Comparison of ENCODE assay signal across 1 cellular context in genomic region chr20:50450961-50451752, GRCh38.
A peak's percentile ranks its signal among the peaks of the same experiment; 100 is the strongest.
TF ChIP-seq lines count a peak whose summit lies in the region.

No MANE protein-coding gene starts in this region.

TF ChIP-seq in HepG2, 621 proteins besides CTCF, POLR2A, EP300 and RAD21 (continued from another document and continues in another):
- peak; percentile 50; the same call in 1 of the 2 replicates for TF ChIP-seq DZIP1 (CRISPR knock-in tag; IDR thresholded peaks at IDR 0.05)
- no peak for TF ChIP-seq ZNF792 (CRISPR knock-in tag; IDR thresholded peaks at IDR 0.05)
- TF ChIP-seq, protein P1, sequence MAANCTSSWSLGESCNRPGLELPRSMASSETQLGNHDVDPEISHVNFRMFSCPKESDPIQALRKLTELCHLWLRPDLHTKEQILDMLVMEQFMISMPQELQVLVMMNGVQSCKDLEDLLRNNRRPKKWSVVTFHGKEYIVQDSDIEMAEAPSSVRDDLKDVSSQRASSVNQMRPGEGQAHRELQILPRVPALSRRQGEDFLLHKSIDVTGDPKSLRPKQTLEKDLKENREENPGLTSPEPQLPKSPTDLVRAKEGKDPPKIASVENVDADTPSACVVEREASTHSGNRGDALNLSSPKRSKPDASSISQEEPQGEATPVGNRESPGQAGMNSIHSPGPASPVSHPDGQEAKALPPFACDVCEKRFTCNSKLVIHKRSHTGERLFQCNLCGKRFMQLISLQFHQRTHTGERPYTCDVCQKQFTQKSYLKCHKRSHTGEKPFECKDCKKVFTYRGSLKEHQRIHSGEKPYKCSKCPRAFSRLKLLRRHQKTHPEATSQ (CRISPR knock-in tag; IDR thresholded peaks at IDR 0.05; ENCODE audit: borderline replicate concordance): no peak
- no peak for TF ChIP-seq ZNF3 (CRISPR knock-in tag; IDR thresholded peaks at IDR 0.05)
- TF ChIP-seq ZFX (CRISPR knock-in tag; IDR thresholded peaks at IDR 0.05; ENCODE audit: low read depth): peak; percentile 60; the same call in 1 of the 2 replicates
- TF ChIP-seq HOXD1 (CRISPR knock-in tag; IDR thresholded peaks at IDR 0.05): no peak
- TF ChIP-seq MIER3 (CRISPR knock-in tag; IDR thresholded peaks at IDR 0.05; ENCODE audit: borderline replicate concordance): peak; percentile 70; the same call in 1 of the 2 replicates
- peak; percentile 32; the same call in 1 of the 2 replicates for TF ChIP-seq MTERF4 (CRISPR knock-in tag; IDR thresholded peaks at IDR 0.05)
- no peak for TF ChIP-seq RNF2 (conservative IDR thresholded peaks at IDR 0.05; ENCODE audit: low read depth)
- TF ChIP-seq, protein P2, sequence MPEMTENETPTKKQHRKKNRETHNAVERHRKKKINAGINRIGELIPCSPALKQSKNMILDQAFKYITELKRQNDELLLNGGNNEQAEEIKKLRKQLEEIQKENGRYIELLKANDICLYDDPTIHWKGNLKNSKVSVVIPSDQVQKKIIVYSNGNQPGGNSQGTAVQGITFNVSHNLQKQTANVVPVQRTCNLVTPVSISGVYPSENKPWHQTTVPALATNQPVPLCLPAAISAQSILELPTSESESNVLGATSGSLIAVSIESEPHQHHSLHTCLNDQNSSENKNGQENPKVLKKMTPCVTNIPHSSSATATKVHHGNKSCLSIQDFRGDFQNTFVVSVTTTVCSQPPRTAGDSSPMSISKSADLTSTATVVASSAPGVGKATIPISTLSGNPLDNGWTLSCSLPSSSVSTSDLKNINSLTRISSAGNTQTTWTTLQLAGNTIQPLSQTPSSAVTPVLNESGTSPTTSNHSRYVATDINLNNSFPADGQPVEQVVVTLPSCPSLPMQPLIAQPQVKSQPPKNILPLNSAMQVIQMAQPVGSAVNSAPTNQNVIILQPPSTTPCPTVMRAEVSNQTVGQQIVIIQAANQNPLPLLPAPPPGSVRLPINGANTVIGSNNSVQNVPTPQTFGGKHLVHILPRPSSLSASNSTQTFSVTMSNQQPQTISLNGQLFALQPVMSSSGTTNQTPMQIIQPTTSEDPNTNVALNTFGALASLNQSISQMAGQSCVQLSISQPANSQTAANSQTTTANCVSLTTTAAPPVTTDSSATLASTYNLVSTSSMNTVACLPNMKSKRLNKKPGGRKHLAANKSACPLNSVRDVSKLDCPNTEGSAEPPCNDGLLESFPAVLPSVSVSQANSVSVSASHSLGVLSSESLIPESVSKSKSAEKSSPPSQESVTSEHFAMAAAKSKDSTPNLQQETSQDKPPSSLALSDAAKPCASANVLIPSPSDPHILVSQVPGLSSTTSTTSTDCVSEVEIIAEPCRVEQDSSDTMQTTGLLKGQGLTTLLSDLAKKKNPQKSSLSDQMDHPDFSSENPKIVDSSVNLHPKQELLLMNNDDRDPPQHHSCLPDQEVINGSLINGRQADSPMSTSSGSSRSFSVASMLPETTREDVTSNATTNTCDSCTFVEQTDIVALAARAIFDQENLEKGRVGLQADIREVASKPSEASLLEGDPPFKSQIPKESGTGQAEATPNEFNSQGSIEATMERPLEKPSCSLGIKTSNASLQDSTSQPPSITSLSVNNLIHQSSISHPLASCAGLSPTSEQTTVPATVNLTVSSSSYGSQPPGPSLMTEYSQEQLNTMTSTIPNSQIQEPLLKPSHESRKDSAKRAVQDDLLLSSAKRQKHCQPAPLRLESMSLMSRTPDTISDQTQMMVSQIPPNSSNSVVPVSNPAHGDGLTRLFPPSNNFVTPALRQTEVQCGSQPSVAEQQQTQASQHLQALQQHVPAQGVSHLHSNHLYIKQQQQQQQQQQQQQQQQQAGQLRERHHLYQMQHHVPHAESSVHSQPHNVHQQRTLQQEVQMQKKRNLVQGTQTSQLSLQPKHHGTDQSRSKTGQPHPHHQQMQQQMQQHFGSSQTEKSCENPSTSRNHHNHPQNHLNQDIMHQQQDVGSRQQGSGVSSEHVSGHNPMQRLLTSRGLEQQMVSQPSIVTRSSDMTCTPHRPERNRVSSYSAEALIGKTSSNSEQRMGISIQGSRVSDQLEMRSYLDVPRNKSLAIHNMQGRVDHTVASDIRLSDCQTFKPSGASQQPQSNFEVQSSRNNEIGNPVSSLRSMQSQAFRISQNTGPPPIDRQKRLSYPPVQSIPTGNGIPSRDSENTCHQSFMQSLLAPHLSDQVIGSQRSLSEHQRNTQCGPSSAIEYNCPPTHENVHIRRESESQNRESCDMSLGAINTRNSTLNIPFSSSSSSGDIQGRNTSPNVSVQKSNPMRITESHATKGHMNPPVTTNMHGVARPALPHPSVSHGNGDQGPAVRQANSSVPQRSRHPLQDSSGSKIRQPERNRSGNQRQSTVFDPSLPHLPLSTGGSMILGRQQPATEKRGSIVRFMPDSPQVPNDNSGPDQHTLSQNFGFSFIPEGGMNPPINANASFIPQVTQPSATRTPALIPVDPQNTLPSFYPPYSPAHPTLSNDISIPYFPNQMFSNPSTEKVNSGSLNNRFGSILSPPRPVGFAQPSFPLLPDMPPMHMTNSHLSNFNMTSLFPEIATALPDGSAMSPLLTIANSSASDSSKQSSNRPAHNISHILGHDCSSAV (CRISPR knock-in tag; IDR thresholded peaks at IDR 0.05; ENCODE audit: borderline replicate concordance): no peak
- 0 out of 2 replicates have a peak, but pooled peaks have one; percentile 21 for TF ChIP-seq ZNF235 (CRISPR knock-in tag; IDR thresholded peaks at IDR 0.05; ENCODE audit: borderline replicate concordance)
- no peak for TF ChIP-seq ZNF558 (CRISPR knock-in tag; IDR thresholded peaks at IDR 0.05; ENCODE audit: borderline replicate concordance)
- peak; percentile 28; the same call in 1 of the 2 replicates for TF ChIP-seq NFE2L1 (CRISPR knock-in tag; IDR thresholded peaks at IDR 0.05; ENCODE audit: borderline replicate concordance)
- peak; percentile 72 for TF ChIP-seq ZNF607 (CRISPR knock-in tag; IDR thresholded peaks at IDR 0.05; ENCODE audit: borderline replicate concordance)
- TF ChIP-seq KLF6 (CRISPR knock-in tag; IDR thresholded peaks at IDR 0.05): no peak
- TF ChIP-seq, protein P3, sequence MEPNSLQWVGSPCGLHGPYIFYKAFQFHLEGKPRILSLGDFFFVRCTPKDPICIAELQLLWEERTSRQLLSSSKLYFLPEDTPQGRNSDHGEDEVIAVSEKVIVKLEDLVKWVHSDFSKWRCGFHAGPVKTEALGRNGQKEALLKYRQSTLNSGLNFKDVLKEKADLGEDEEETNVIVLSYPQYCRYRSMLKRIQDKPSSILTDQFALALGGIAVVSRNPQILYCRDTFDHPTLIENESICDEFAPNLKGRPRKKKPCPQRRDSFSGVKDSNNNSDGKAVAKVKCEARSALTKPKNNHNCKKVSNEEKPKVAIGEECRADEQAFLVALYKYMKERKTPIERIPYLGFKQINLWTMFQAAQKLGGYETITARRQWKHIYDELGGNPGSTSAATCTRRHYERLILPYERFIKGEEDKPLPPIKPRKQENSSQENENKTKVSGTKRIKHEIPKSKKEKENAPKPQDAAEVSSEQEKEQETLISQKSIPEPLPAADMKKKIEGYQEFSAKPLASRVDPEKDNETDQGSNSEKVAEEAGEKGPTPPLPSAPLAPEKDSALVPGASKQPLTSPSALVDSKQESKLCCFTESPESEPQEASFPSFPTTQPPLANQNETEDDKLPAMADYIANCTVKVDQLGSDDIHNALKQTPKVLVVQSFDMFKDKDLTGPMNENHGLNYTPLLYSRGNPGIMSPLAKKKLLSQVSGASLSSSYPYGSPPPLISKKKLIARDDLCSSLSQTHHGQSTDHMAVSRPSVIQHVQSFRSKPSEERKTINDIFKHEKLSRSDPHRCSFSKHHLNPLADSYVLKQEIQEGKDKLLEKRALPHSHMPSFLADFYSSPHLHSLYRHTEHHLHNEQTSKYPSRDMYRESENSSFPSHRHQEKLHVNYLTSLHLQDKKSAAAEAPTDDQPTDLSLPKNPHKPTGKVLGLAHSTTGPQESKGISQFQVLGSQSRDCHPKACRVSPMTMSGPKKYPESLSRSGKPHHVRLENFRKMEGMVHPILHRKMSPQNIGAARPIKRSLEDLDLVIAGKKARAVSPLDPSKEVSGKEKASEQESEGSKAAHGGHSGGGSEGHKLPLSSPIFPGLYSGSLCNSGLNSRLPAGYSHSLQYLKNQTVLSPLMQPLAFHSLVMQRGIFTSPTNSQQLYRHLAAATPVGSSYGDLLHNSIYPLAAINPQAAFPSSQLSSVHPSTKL (CRISPR knock-in tag; IDR thresholded peaks at IDR 0.05): peak; percentile 63
- TF ChIP-seq ZNF331 (CRISPR knock-in tag; IDR thresholded peaks at IDR 0.05): peak; percentile 60; the same call in 1 of the 2 replicates
- TF ChIP-seq, protein P4, sequence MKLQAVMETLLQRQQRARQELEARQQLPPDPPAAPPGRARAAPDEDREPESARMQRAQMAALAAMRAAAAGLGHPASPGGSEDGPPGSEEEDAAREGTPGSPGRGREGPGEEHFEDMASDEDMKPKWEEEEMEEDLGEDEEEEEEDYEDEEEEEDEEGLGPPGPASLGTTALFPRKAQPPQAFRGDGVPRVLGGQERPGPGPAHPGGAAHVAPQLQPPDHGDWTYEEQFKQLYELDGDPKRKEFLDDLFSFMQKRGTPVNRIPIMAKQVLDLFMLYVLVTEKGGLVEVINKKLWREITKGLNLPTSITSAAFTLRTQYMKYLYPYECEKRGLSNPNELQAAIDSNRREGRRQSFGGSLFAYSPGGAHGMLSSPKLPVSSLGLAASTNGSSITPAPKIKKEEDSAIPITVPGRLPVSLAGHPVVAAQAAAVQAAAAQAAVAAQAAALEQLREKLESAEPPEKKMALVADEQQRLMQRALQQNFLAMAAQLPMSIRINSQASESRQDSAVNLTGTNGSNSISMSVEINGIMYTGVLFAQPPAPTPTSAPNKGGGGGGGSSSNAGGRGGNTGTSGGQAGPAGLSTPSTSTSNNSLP (IDR thresholded peaks at IDR 0.05; ENCODE audit: low read depth, low read length): no peak
- no peak for TF ChIP-seq HNRNPK (IDR thresholded peaks at IDR 0.05; ENCODE audit: low read depth, low read length, poor library complexity, severe bottlenecking)
- TF ChIP-seq ZNF260 (CRISPR knock-in tag; IDR thresholded peaks at IDR 0.05; ENCODE audit: borderline replicate concordance, low read depth): no peak
- TF ChIP-seq MED8 (CRISPR knock-in tag; IDR thresholded peaks at IDR 0.05; ENCODE audit: insufficient replicate concordance): no peak
- TF ChIP-seq ZNF180 (CRISPR knock-in tag; IDR thresholded peaks at IDR 0.05; ENCODE audit: borderline replicate concordance, low read depth): no peak
- peak; percentile 54; the same call in 1 of the 2 replicates for TF ChIP-seq ZNF264 (CRISPR knock-in tag; IDR thresholded peaks at IDR 0.05)
- TF ChIP-seq ZNF879 (CRISPR knock-in tag; IDR thresholded peaks at IDR 0.05): no peak
- peak; percentile 85 for TF ChIP-seq TBX2 (CRISPR knock-in tag; IDR thresholded peaks at IDR 0.05; ENCODE audit: borderline replicate concordance)
- TF ChIP-seq, protein P5, sequence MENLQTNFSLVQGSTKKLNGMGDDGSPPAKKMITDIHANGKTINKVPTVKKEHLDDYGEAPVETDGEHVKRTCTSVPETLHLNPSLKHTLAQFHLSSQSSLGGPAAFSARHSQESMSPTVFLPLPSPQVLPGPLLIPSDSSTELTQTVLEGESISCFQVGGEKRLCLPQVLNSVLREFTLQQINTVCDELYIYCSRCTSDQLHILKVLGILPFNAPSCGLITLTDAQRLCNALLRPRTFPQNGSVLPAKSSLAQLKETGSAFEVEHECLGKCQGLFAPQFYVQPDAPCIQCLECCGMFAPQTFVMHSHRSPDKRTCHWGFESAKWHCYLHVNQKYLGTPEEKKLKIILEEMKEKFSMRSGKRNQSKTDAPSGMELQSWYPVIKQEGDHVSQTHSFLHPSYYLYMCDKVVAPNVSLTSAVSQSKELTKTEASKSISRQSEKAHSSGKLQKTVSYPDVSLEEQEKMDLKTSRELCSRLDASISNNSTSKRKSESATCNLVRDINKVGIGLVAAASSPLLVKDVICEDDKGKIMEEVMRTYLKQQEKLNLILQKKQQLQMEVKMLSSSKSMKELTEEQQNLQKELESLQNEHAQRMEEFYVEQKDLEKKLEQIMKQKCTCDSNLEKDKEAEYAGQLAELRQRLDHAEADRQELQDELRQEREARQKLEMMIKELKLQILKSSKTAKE (CRISPR knock-in tag; IDR thresholded peaks at IDR 0.05; ENCODE audit: borderline replicate concordance): peak; percentile 66
- no peak for TF ChIP-seq RFX5 (IDR thresholded peaks at IDR 0.05; ENCODE audit: low read depth, low read length)
- TF ChIP-seq TBP (CRISPR knock-in tag; IDR thresholded peaks at IDR 0.05): no peak
